ENCODE assay signal across 27 cellular contexts in genomic region chr4:3641501-3641900, GRCh38.
"Had no signal": no experiment of that assay in that cellular context is flagged by ENCODE, and none has a peak within 500 bp of the region (broad histone marks: within the 10 kb centered on the region; RNA-seq: fewer than 3 reads in every experiment).

No MANE protein-coding gene starts in this region.

- H3K4me1 ChIP-seq: colonic mucosa had no signal

- H3K36me3 Mint-ChIP-seq: activated naive CD8-positive, alpha-beta T cell had no signal

- H3K9me3 Mint-ChIP-seq: activated CD8-positive, alpha-beta T cell treated with anti-CD3 and anti-CD28 coated beads for 36 hours; activated T-cell treated with anti-CD3 and anti-CD28 coated beads, Interleukin-2, amount 50 U/mL, for 4 hours; activated T-helper 17 cell treated with anti-CD3 and anti-CD28 coated beads, Interleukin-2, amount 50 U/mL, for 72 hours; T-helper 2 cell treated with Interferon-gamma antibody and Interleukin-4, amounts not matched to agents 5 μg/mL and 100 μg/mL, for 36 hours had no signal

- H3K27ac Mint-ChIP-seq: activated B cell treated with CpG ODN at 0.5 μM for 24 hours; activated CD8-positive, alpha-beta T cell treated with anti-CD3 and anti-CD28 coated beads for 36 hours; activated naive CD8-positive, alpha-beta T cell; activated T-helper 17 cell treated with anti-CD3 and anti-CD28 coated beads, Interleukin-2, amount 50 U/mL, for 72 hours; endodermal cell; T-helper 17 cell; T-helper 2 cell treated with Interferon-gamma antibody and Interleukin-4, amounts not matched to agents 5 μg/mL and 100 μg/mL, for 36 hours had no signal

- H3K4me3 ChIP-seq: colonic mucosa had no signal

- DNase-seq: activated B cell treated with CpG ODN at 0.5 μM for 24 hours; activated CD4-positive, alpha-beta T cell treated with anti-CD3 and anti-CD28 coated beads for 48 hours; activated CD4-positive, alpha-beta T cell treated with anti-CD3 and anti-CD28 coated beads, Interleukin-2, amount 50 U/mL, for 1 hour; activated CD4-positive, alpha-beta T cell treated with anti-CD3 and anti-CD28 coated beads, Interleukin-2, amount 50 U/mL, for 48 hours; activated CD8-positive, alpha-beta memory T cell treated with anti-CD3 and anti-CD28 coated beads for 24 hours; activated CD8-positive, alpha-beta T cell treated with anti-CD3 and anti-CD28 coated beads for 36 hours; activated effector memory CD4-positive, alpha-beta T cell treated with Interleukin-2 at 50 U/mL for 16 hours; activated gamma-delta T cell treated with Interleukin-2 at 50 U/mL for 16 hours; activated naive CD4-positive, alpha-beta T cell treated with anti-CD3 and anti-CD28 coated beads, Interleukin-2, amount 50 U/mL, for 16 hours; activated naive CD4-positive, alpha-beta T cell treated with Interleukin-2 at 50 U/mL for 16 hours; activated T-cell treated with anti-CD3 and anti-CD28 coated beads, Interleukin-2, amount 50 U/mL, for 4 hours; amniotic stem cell; anterior cingulate cortex; brain microvascular endothelial cell; colonic mucosa; effector CD8-positive, alpha-beta T cell; endodermal cell; foreskin fibroblast; T-helper 1 cell; T-helper 17 cell; T1000; WERI-Rb-1 had no signal

- H3K27ac ChIP-seq: brain microvascular endothelial cell, colonic mucosa, WERI-Rb-1 had no signal

- H3K27me3 ChIP-seq: brain microvascular endothelial cell, colonic mucosa had no signal

- ATAC-seq: activated CD4-positive, CD25-positive, alpha-beta regulatory T cell treated with anti-CD3 and anti-CD28 coated beads, Interleukin-2, amount 50 U/mL, for 24 hours; activated CD8-positive, alpha-beta T cell treated with anti-CD3 and anti-CD28 coated beads for 36 hours; activated T-cell treated with anti-CD3 and anti-CD28 coated beads, Interleukin-2, amount 50 U/mL, for 4 hours; activated T-helper 17 cell treated with anti-CD3 and anti-CD28 coated beads, Interleukin-2, amount 50 U/mL, for 72 hours; esophagus mucosa; T-helper 17 cell had no signal

- H3K36me3 ChIP-seq: brain microvascular endothelial cell, colonic mucosa, WERI-Rb-1 had no signal

- H3K4me3 Mint-ChIP-seq: activated B cell treated with CpG ODN at 0.5 μM for 24 hours; activated CD8-positive, alpha-beta T cell treated with anti-CD3 and anti-CD28 coated beads for 36 hours; activated naive CD8-positive, alpha-beta T cell; activated T-cell treated with anti-CD3 and anti-CD28 coated beads, Interleukin-2, amount 50 U/mL, for 4 hours; activated T-helper 17 cell treated with anti-CD3 and anti-CD28 coated beads, Interleukin-2, amount 50 U/mL, for 72 hours; endodermal cell; T-helper 17 cell; T-helper 2 cell treated with Interferon-gamma antibody and Interleukin-4, amounts not matched to agents 5 μg/mL and 100 μg/mL, for 36 hours had no signal

- H3K4me1 Mint-ChIP-seq: activated B cell treated with CpG ODN at 0.5 μM for 24 hours; activated T-helper 17 cell treated with anti-CD3 and anti-CD28 coated beads, Interleukin-2, amount 50 U/mL, for 72 hours; endodermal cell had no signal

- H3K9me3 ChIP-seq: colonic mucosa had no signal
